In the genomic region with DNA sequence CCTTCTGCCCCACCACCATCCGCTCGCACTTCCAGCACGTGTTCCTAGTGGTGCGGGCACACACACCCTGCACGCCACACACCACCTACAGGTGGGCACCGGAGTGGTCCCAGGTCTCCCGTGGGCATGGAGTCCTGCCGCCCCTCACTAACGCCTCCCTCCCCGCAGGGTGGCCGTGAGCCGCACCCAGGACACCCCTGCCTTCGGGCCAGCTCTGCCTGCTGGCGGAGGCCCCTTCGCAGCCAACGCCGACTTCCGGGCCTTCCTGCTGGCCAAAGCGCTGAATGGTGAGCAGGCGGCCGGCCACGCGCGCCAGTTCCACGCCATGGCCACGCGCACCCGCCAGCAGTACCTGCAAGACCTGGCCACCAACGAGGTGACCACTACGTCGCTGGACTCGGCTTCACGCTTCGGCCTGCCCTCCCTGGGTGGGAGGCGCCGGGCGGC, we compare ENCODE assay signal across 16 cellular contexts. TPM values are rescaled to one million over a fixed set of nuclear protein-coding genes. Genes with fewer than 3 reads are reported as not detected.
"Had no signal": no experiment of that assay in that cellular context is flagged by ENCODE, and none has a peak within 500 bp of the region (broad histone marks: within the 10 kb centered on the region; RNA-seq: fewer than 3 reads in every experiment).

No MANE protein-coding gene starts in this region.

- H3K9me3 ChIP-seq: adrenal gland, left ventricle myocardium inferior, prostate gland had no signal

- FAIRE-seq: colon, endometrium had no signal

- H3K27me3 ChIP-seq: adrenal gland, hepatocyte had no signal

- H3K27me3 Mint-ChIP-seq: activated naive CD4-positive, alpha-beta T cell treated with anti-CD3 and anti-CD28 coated beads, Interleukin-2, amount 50 U/mL, for 24 hours; stimulated activated naive CD8-positive, alpha-beta T cell treated with anti-CD3 and anti-CD28 coated beads, Interleukin-15, Interleukin-2, amounts not matched to agents 100 ng/mL and 50 ng/mL, for 24 hours had no signal

- H3K27ac ChIP-seq: hepatocyte, left ventricle myocardium inferior had no signal

- H3K9me3 Mint-ChIP-seq: activated naive CD4-positive, alpha-beta T cell treated with anti-CD3 and anti-CD28 coated beads, Interleukin-2, amount 50 U/mL, for 24 hours; nephron; stimulated activated naive CD8-positive, alpha-beta T cell treated with anti-CD3 and anti-CD28 coated beads, Interleukin-15, Interleukin-2, amounts not matched to agents 100 ng/mL and 50 ng/mL, for 24 hours; type B pancreatic cell had no signal

- H3K36me3 ChIP-seq: prostate gland had no signal

- H3K4me3 Mint-ChIP-seq: activated naive CD4-positive, alpha-beta T cell treated with anti-CD3 and anti-CD28 coated beads, Interleukin-2, amount 50 U/mL, for 24 hours; nephron; stimulated activated naive CD8-positive, alpha-beta T cell treated with anti-CD3 and anti-CD28 coated beads, Interleukin-15, Interleukin-2, amounts not matched to agents 100 ng/mL and 50 ng/mL, for 24 hours had no signal

- DNase-seq: activated CD4-positive, alpha-beta T cell treated with anti-CD3 and anti-CD28 coated beads, Interleukin-2, amount 50 U/mL, for 4 hours; activated CD4-positive, CD25-positive, alpha-beta regulatory T cell treated with anti-CD3 and anti-CD28 coated beads, Interleukin-2, amount 50 U/mL, for 72 hours; activated effector memory CD4-positive, alpha-beta T cell treated with Interleukin-2 at 50 U/mL for 16 hours; left ventricle myocardium inferior had no signal

- H3K27ac Mint-ChIP-seq: activated naive CD4-positive, alpha-beta T cell treated with anti-CD3 and anti-CD28 coated beads, Interleukin-2, amount 50 U/mL, for 24 hours; stimulated activated naive CD8-positive, alpha-beta T cell treated with anti-CD3 and anti-CD28 coated beads, Interleukin-15, Interleukin-2, amounts not matched to agents 100 ng/mL and 50 ng/mL, for 24 hours had no signal

- H3K4me3 ChIP-seq: hepatocyte had no signal

- H3K79me2 ChIP-seq: hepatocyte had no signal

- H3K36me3 Mint-ChIP-seq: activated naive CD4-positive, alpha-beta T cell treated with anti-CD3 and anti-CD28 coated beads, Interleukin-2, amount 50 U/mL, for 24 hours; type B pancreatic cell had no signal

RNA-seq across cellular contexts. Expression of a gene that starts 50.7 kb away (rescaled TPM):
- total RNA-seq: hepatocyte, kidney epithelial cell, smooth muscle cell, temporal lobe had no signal
- polyA plus RNA-seq: smooth muscle cell had no signal
